ENCODE assay signal across 11 cellular contexts in the genomic region with DNA sequence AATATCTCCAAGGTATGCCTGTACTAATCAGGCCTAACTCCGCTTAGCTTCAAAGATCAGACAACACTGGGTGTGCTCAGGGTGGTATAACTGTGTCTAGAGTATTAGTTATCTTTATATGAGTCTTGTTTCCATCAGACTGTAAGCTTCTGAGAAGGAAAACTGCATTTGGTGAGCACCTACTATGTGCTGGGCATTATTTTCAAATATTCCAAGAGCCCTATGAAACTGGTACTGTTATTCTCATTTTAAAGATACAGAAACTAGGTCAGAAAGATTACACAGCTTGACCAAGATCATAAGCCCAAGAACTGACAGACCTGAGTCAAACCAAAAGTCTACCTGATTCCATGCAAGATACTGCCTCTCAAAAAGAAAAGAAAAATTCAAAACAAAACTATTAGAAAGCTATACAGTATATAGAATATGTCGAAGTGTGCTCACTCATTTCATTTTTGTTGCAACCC. TPM values are rescaled to one million over a fixed set of nuclear protein-coding genes. Genes with fewer than 3 reads are reported as not detected.
DNase-seq lines count a peak whose midpoint lies in the region; ATAC-seq lines count a peak whose summit lies in the region.
"Had no signal": no experiment of that assay in that cellular context is flagged by ENCODE, and none has a peak within 500 bp of the region (broad histone marks: within the 10 kb centered on the region; RNA-seq: fewer than 3 reads in every experiment).

No MANE protein-coding gene starts in this region.

- no peak overlapping the region for H3K4me3 Mint-ChIP-seq in activated naive CD8-positive, alpha-beta T cell
- H3K4me3 Mint-ChIP-seq: brain had no signal

- H3K9me3 Mint-ChIP-seq in activated naive CD8-positive, alpha-beta T cell (ENCODE audit: low read depth) = peaks cover 3% of the 10 kb centered on the region

- ATAC-seq in GM18861 (IDR thresholded peaks at IDR 0.05; ENCODE audit: unreplicated experiment) = peak; percentile 74
- peak; percentile 48 for ATAC-seq in GM21367 (IDR thresholded peaks at IDR 0.05; ENCODE audit: unreplicated experiment)
- peak; percentile 73 for ATAC-seq in HG03045 (IDR thresholded peaks at IDR 0.05; ENCODE audit: unreplicated experiment)
- ATAC-seq: upper lobe of right lung had no signal

- no peaks in the 10 kb centered on the region for H3K27me3 ChIP-seq in MG63
- H3K27me3 ChIP-seq: upper lobe of right lung had no signal

- no peaks in the 10 kb centered on the region for H3K36me3 ChIP-seq in MG63
- H3K36me3 ChIP-seq: upper lobe of right lung had no signal

- no peaks in the 10 kb centered on the region for H3K9me3 ChIP-seq in MG63
- H3K9me3 ChIP-seq: upper lobe of right lung had no signal

- H3K4me1 Mint-ChIP-seq in activated naive CD8-positive, alpha-beta T cell (ENCODE audit: low read depth) = peaks cover 64% of the 10 kb centered on the region

- no peak for DNase-seq in GM19238 (ENCODE audit: insufficient read length, low spot score)
- no peak for DNase-seq in DMS79 (lab: John Stamatoyannopoulos, UW)
- no peak for DNase-seq in stimulated activated naive CD4-positive, alpha-beta T cell (lab: John Stamatoyannopoulos, UW)
- no peak for DNase-seq in MG63
- DNase-seq: retina, upper lobe of right lung had no signal

- H3K36me3 Mint-ChIP-seq in activated naive CD8-positive, alpha-beta T cell = peaks cover 3% of the 10 kb centered on the region

- no peaks in the 10 kb centered on the region for H3K27me3 Mint-ChIP-seq in activated naive CD8-positive, alpha-beta T cell
- H3K27me3 Mint-ChIP-seq: brain had no signal

- peak overlapping the region; percentile 61 for H3K27ac Mint-ChIP-seq in activated naive CD8-positive, alpha-beta T cell
- H3K27ac Mint-ChIP-seq: brain had no signal

- H3K4me3 ChIP-seq in MG63 = no peak overlapping the region
- H3K4me3 ChIP-seq: upper lobe of right lung had no signal

RNA-seq across cellular contexts. Expression of gene LRBA, which starts 44.4 kb away (rescaled TPM):
- 4.7 and 11.8 TPM in 2 replicates for total RNA-seq in MG63 (2014; rRNA removed; shearing (Covaris generic); ENCODE audit: low replicate concordance)
